ENCODE assay signal across 14 cellular contexts in the genomic region with DNA sequence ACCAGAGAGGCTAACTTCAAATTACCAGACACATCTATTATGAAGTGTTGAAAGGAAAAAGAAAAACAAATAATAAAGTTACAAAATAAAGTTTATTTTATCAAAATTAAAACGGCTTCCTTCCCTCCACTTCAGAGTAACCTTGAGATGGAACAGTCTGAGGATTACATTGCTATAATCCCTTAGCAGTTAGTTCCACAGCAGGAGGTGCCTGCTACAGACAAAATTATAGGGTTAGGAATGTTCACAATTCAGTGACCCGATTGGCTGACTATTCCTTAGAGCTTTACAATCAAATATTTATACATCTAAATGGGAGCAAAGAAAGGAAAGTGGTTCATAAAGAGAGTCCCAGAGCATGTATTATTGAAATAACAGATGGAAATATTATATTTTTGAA.
"Had no signal": no experiment of that assay in that cellular context is flagged by ENCODE, and none has a peak within 500 bp of the region (broad histone marks: within the 10 kb centered on the region; RNA-seq: fewer than 3 reads in every experiment).

No MANE protein-coding gene starts in this region.

- H3K27me3 ChIP-seq: cardiac muscle cell, right atrium auricular region had no signal

- H3K36me3 ChIP-seq: cardiac muscle cell, right atrium auricular region had no signal

- H3K9me3 ChIP-seq: right atrium auricular region had no signal

- ATAC-seq: naive thymus-derived CD4-positive, alpha-beta T cell; WTC11 had no signal

- H3K4me3 ChIP-seq: cardiac muscle cell, right atrium auricular region had no signal

- H3K4me1 ChIP-seq: right atrium auricular region had no signal

- H3K27ac ChIP-seq: cardiac muscle cell, right atrium auricular region had no signal

- DNase-seq: activated CD4-positive, alpha-beta memory T cell treated with anti-CD3 and anti-CD28 coated beads, Interleukin-2, amount 10 ng/mL, durations not matched to agents 7 days and 5 days; activated CD4-positive, alpha-beta T cell treated with anti-CD3 and anti-CD28 coated beads for 4 hours; activated naive CD4-positive, alpha-beta T cell treated with anti-CD3 and anti-CD28 coated beads, Interleukin-2, amount 10 ng/mL, durations not matched to agents 7 days and 5 days; activated T-cell treated with anti-CD3 and anti-CD28 coated beads, Interleukin-2, amount 50 U/mL, for 24 hours; erythroblast; naive thymus-derived CD4-positive, alpha-beta T cell; stimulated activated CD4-positive, alpha-beta T cell treated with anti-CD3 and anti-CD28 coated beads, Interleukin-2, amount 100 ng/mL, for 48 hours; stimulated activated naive CD4-positive, alpha-beta T cell; trophoblast cell had no signal

- FAIRE-seq: colon, islet of Langerhans had no signal
